ENCODE assay signal across 1 cellular context in the genomic region with DNA sequence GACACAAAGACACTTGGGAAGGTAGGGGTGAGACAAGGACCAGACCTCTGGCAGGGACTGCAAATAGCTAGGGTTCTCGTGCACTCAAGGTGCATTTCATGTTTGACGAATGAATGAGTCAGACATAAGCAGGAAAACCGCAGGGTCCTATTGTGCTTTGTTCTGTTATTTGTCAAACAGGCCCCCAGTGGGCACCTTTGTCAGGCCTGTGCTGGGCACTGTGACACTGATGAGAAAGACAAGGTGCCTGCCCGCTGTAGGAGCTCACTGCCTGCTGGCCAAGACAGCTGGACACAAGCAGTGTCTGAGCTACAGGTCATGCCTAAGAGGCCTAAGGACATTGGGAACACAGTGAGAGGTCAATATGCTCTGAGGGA.
A peak's percentile ranks its signal among the peaks of the same experiment; 100 is the strongest.
TF ChIP-seq lines count a peak whose summit lies in the region.

No MANE protein-coding gene starts in this region.

TF ChIP-seq in HepG2, 621 proteins besides CTCF, POLR2A, EP300 and RAD21 (continued from another document and continues in another):
- TF ChIP-seq, protein P1, sequence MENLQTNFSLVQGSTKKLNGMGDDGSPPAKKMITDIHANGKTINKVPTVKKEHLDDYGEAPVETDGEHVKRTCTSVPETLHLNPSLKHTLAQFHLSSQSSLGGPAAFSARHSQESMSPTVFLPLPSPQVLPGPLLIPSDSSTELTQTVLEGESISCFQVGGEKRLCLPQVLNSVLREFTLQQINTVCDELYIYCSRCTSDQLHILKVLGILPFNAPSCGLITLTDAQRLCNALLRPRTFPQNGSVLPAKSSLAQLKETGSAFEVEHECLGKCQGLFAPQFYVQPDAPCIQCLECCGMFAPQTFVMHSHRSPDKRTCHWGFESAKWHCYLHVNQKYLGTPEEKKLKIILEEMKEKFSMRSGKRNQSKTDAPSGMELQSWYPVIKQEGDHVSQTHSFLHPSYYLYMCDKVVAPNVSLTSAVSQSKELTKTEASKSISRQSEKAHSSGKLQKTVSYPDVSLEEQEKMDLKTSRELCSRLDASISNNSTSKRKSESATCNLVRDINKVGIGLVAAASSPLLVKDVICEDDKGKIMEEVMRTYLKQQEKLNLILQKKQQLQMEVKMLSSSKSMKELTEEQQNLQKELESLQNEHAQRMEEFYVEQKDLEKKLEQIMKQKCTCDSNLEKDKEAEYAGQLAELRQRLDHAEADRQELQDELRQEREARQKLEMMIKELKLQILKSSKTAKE (CRISPR knock-in tag; IDR thresholded peaks at IDR 0.05; ENCODE audit: borderline replicate concordance): no peak
- TF ChIP-seq, protein P2, sequence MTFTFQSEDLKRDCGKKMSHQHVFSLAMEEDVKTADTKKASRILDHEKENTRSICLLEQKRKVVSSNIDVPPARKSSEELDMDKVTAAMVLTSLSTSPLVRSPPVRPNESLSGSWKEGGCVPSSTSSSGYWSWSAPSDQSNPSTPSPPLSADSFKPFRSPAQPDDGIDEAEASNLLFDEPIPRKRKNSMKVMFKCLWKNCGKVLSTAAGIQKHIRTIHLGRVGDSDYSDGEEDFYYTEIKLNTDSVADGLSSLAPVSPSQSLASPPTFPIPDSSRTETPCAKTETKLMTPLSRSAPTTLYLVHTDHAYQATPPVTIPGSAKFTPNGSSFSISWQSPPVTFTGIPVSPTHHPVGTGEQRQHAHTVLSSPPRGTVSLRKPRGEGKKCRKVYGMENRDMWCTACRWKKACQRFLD (CRISPR knock-in tag; IDR thresholded peaks at IDR 0.05; ENCODE audit: borderline replicate concordance): no peak
- TF ChIP-seq SP140L (CRISPR knock-in tag; IDR thresholded peaks at IDR 0.05; ENCODE audit: borderline replicate concordance): no peak
- TF ChIP-seq, protein P3, sequence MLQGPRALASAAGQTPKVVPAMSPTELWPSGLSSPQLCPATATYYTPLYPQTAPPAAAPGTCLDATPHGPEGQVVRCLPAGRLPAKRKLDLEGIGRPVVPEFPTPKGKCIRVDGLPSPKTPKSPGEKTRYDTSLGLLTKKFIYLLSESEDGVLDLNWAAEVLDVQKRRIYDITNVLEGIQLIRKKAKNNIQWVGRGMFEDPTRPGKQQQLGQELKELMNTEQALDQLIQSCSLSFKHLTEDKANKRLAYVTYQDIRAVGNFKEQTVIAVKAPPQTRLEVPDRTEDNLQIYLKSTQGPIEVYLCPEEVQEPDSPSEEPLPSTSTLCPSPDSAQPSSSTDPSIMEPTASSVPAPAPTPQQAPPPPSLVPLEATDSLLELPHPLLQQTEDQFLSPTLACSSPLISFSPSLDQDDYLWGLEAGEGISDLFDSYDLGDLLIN (CRISPR knock-in tag; IDR thresholded peaks at IDR 0.05; ENCODE audit: borderline replicate concordance): no peak
- TF ChIP-seq NFATC3 (CRISPR knock-in tag; IDR thresholded peaks at IDR 0.05): no peak
- TF ChIP-seq, protein P4, sequence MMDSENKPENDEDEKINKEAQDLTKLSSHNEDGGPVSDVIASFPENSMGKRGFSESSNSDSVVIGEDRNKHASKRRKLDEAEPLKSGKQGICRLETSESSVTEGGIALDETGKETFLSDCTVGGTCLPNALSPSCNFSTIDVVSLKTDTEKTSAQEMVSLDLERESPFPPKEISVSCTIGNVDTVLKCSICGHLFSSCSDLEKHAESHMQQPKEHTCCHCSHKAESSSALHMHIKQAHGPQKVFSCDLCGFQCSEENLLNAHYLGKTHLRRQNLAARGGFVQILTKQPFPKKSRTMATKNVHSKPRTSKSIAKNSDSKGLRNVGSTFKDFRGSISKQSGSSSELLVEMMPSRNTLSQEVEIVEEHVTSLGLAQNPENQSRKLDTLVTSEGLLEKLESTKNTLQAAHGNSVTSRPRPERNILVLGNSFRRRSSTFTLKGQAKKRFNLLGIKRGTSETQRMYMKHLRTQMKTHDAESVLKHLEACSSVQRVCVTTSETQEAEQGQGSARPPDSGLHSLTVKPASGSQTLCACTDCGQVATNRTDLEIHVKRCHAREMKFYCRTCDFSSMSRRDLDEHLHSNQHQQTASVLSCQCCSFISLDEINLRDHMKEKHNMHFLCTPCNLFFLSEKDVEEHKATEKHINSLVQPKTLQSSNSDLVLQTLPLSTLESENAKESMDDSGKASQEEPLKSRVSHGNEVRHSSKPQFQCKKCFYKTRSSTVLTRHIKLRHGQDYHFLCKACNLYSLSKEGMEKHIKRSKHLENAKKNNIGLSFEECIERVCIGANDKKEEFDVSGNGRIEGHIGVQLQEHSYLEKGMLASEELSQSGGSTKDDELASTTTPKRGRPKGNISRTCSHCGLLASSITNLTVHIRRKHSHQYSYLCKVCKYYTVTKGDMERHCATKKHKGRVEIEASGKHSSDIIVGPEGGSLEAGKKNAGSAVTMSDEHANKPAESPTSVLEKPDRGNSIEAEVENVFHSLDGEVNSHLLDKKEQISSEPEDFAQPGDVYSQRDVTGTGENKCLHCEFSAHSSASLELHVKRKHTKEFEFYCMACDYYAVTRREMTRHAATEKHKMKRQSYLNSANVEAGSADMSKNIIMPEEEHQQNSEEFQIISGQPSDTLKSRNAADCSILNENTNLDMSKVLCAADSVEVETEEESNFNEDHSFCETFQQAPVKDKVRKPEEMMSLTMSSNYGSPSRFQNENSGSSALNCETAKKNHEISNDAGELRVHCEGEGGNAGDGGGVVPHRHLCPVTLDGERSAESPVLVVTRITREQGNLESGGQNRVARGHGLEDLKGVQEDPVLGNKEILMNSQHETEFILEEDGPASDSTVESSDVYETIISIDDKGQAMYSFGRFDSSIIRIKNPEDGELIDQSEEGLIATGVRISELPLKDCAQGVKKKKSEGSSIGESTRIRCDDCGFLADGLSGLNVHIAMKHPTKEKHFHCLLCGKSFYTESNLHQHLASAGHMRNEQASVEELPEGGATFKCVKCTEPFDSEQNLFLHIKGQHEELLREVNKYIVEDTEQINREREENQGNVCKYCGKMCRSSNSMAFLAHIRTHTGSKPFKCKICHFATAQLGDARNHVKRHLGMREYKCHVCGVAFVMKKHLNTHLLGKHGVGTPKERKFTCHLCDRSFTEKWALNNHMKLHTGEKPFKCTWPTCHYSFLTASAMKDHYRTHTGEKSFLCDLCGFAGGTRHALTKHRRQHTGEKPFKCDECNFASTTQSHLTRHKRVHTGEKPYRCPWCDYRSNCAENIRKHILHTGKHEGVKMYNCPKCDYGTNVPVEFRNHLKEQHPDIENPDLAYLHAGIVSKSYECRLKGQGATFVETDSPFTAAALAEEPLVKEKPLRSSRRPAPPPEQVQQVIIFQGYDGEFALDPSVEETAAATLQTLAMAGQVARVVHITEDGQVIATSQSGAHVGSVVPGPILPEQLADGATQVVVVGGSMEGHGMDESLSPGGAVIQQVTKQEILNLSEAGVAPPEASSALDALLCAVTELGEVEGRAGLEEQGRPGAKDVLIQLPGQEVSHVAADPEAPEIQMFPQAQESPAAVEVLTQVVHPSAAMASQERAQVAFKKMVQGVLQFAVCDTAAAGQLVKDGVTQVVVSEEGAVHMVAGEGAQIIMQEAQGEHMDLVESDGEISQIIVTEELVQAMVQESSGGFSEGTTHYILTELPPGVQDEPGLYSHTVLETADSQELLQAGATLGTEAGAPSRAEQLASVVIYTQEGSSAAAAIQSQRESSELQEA (CRISPR knock-in tag; IDR thresholded peaks at IDR 0.05; ENCODE audit: not compliant biosample characterization): no peak
- no peak for TF ChIP-seq ZNF644 (CRISPR knock-in tag; IDR thresholded peaks at IDR 0.05; ENCODE audit: low read depth)
- TF ChIP-seq RBM22 (optimal IDR thresholded peaks at IDR 0.05; ENCODE audit: low read length): no peak
- TF ChIP-seq, protein P5, sequence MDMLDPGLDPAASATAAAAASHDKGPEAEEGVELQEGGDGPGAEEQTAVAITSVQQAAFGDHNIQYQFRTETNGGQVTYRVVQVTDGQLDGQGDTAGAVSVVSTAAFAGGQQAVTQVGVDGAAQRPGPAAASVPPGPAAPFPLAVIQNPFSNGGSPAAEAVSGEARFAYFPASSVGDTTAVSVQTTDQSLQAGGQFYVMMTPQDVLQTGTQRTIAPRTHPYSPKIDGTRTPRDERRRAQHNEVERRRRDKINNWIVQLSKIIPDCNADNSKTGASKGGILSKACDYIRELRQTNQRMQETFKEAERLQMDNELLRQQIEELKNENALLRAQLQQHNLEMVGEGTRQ (IDR thresholded peaks at IDR 0.05; ENCODE audit: low read depth, low read length): no peak
- TF ChIP-seq, protein P5 (CRISPR knock-in tag; IDR thresholded peaks at IDR 0.05; ENCODE audit: borderline replicate concordance): no peak
- TF ChIP-seq STAT5B (CRISPR knock-in tag; IDR thresholded peaks at IDR 0.05): no peak
- no peak for TF ChIP-seq ZNF329 (CRISPR knock-in tag; IDR thresholded peaks at IDR 0.05; ENCODE audit: low read depth)
- TF ChIP-seq ZNF776 (CRISPR knock-in tag; IDR thresholded peaks at IDR 0.05): no peak
- TF ChIP-seq GZF1 (CRISPR knock-in tag; IDR thresholded peaks at IDR 0.05): no peak
- TF ChIP-seq, protein P6, sequence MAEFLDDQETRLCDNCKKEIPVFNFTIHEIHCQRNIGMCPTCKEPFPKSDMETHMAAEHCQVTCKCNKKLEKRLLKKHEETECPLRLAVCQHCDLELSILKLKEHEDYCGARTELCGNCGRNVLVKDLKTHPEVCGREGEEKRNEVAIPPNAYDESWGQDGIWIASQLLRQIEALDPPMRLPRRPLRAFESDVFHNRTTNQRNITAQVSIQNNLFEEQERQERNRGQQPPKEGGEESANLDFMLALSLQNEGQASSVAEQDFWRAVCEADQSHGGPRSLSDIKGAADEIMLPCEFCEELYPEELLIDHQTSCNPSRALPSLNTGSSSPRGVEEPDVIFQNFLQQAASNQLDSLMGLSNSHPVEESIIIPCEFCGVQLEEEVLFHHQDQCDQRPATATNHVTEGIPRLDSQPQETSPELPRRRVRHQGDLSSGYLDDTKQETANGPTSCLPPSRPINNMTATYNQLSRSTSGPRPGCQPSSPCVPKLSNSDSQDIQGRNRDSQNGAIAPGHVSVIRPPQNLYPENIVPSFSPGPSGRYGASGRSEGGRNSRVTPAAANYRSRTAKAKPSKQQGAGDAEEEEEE (CRISPR knock-in tag; IDR thresholded peaks at IDR 0.05; ENCODE audit: borderline replicate concordance): no peak
- TF ChIP-seq, protein P7, sequence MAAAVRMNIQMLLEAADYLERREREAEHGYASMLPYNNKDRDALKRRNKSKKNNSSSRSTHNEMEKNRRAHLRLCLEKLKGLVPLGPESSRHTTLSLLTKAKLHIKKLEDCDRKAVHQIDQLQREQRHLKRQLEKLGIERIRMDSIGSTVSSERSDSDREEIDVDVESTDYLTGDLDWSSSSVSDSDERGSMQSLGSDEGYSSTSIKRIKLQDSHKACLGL (CRISPR knock-in tag; IDR thresholded peaks at IDR 0.05): no peak
- TF ChIP-seq ARNT2 (CRISPR knock-in tag; IDR thresholded peaks at IDR 0.05; ENCODE audit: low read depth): no peak
- TF ChIP-seq, protein P8, sequence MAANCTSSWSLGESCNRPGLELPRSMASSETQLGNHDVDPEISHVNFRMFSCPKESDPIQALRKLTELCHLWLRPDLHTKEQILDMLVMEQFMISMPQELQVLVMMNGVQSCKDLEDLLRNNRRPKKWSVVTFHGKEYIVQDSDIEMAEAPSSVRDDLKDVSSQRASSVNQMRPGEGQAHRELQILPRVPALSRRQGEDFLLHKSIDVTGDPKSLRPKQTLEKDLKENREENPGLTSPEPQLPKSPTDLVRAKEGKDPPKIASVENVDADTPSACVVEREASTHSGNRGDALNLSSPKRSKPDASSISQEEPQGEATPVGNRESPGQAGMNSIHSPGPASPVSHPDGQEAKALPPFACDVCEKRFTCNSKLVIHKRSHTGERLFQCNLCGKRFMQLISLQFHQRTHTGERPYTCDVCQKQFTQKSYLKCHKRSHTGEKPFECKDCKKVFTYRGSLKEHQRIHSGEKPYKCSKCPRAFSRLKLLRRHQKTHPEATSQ (CRISPR knock-in tag; IDR thresholded peaks at IDR 0.05; ENCODE audit: borderline replicate concordance): no peak
- TF ChIP-seq HOXA7 (CRISPR knock-in tag; IDR thresholded peaks at IDR 0.05): no peak
- TF ChIP-seq CAMTA2 (CRISPR knock-in tag; IDR thresholded peaks at IDR 0.05; ENCODE audit: borderline replicate concordance): no peak
- TF ChIP-seq ZNF761 (CRISPR knock-in tag; conservative IDR thresholded peaks at IDR 0.05): no peak
- TF ChIP-seq NFYC (CRISPR knock-in tag; IDR thresholded peaks at IDR 0.05): no peak
- TF ChIP-seq, protein P9, sequence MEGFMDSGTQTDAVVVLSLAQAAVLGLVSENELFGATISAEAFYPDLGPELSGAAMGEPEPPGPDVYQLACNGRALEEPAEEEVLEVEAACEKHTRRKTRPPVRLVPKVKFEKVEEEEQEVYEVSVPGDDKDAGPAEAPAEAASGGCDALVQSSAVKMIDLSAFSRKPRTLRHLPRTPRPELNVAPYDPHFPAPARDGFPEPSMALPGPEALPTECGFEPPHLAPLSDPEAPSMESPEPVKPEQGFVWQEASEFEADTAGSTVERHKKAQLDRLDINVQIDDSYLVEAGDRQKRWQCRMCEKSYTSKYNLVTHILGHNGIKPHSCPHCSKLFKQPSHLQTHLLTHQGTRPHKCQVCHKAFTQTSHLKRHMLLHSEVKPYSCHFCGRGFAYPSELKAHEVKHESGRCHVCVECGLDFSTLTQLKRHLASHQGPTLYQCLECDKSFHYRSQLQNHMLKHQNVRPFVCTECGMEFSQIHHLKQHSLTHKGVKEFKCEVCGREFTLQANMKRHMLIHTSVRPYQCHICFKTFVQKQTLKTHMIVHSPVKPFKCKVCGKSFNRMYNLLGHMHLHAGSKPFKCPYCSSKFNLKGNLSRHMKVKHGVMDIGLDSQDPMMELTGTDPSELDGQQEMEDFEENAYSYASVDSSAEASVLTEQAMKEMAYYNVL (CRISPR knock-in tag; IDR thresholded peaks at IDR 0.05; ENCODE audit: borderline replicate concordance): no peak
- no peak for TF ChIP-seq GLI4 (CRISPR knock-in tag; IDR thresholded peaks at IDR 0.05; ENCODE audit: borderline replicate concordance)
- TF ChIP-seq CBX5 (CRISPR knock-in tag; IDR thresholded peaks at IDR 0.05; ENCODE audit: borderline replicate concordance): peak; percentile 19; the same call in 1 of the 2 replicates
- no peak for TF ChIP-seq SP4 (CRISPR knock-in tag; IDR thresholded peaks at IDR 0.05)
- TF ChIP-seq, protein P10, sequence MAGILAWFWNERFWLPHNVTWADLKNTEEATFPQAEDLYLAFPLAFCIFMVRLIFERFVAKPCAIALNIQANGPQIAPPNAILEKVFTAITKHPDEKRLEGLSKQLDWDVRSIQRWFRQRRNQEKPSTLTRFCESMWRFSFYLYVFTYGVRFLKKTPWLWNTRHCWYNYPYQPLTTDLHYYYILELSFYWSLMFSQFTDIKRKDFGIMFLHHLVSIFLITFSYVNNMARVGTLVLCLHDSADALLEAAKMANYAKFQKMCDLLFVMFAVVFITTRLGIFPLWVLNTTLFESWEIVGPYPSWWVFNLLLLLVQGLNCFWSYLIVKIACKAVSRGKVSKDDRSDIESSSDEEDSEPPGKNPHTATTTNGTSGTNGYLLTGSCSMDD (CRISPR knock-in tag; IDR thresholded peaks at IDR 0.05): no peak
- TF ChIP-seq, protein P11, sequence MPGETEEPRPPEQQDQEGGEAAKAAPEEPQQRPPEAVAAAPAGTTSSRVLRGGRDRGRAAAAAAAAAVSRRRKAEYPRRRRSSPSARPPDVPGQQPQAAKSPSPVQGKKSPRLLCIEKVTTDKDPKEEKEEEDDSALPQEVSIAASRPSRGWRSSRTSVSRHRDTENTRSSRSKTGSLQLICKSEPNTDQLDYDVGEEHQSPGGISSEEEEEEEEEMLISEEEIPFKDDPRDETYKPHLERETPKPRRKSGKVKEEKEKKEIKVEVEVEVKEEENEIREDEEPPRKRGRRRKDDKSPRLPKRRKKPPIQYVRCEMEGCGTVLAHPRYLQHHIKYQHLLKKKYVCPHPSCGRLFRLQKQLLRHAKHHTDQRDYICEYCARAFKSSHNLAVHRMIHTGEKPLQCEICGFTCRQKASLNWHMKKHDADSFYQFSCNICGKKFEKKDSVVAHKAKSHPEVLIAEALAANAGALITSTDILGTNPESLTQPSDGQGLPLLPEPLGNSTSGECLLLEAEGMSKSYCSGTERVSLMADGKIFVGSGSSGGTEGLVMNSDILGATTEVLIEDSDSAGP (CRISPR knock-in tag; IDR thresholded peaks at IDR 0.05; ENCODE audit: borderline replicate concordance): no peak
- no peak for TF ChIP-seq ZNF225 (CRISPR knock-in tag; IDR thresholded peaks at IDR 0.05)
